ENCODE assay signal across 9 cellular contexts in the genomic region with DNA sequence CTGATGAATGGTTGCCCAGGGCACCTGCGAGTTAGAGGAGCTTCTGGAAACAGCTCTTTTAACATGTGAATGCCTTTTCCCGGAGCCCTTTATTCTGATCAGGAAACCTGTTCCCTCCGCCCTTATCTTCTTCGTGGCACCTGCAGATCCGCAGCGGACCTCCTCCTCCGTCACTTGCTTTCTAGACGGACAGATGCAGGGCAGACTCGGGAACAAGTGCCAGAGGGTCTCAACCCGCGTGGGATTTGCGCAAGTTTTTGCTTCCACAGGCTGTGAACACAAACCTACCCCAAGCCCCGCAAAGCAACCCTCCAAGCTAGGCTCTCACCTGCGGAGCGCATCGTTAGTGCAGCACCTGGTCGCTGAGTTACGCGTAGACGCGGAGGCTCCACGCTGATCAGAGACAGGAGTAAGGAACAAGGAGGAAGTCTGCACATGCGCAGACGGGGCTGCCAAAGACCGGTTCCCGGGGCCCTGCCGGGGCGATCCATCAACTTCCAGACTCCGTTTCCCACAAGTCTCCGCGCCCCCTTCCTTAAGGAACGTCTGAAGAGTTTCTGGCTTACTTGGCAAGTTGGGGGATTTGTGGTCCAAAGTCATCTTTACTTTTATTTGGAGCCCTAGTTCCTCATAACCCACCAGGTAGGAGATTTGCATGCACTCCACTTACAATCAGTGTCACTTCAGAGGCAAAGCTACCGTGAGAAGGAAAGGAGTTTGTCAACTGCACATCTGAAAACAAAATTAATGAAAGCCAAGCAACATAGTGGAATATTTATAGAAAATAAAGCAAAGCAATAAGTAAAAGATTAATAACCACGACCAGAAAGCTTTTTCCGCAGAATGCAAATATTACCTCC. TPM values are rescaled to one million over a fixed set of nuclear protein-coding genes. Genes with fewer than 3 reads are reported as not detected.
DNase-seq lines count a peak whose midpoint lies in the region; ATAC-seq and TF ChIP-seq lines count a peak whose summit lies in the region.
"Had no signal": no experiment of that assay in that cellular context is flagged by ENCODE, and none has a peak within 500 bp of the region (broad histone marks: within the 10 kb centered on the region; RNA-seq: fewer than 3 reads in every experiment).

No MANE protein-coding gene starts in this region.

- H2AFZ ChIP-seq in MM.1S (ENCODE audit: low read length): no peak overlapping the region
- H2AFZ ChIP-seq in mesenchymal stem cell (ENCODE audit: low read depth, low read length): no peak overlapping the region

- H2BK120ac ChIP-seq in mesenchymal stem cell (ENCODE audit: low read depth, low read length): no peak overlapping the region

- no peaks in the 10 kb centered on the region for H3K79me2 ChIP-seq in MM.1S (ENCODE audit: low read length)

- no peak overlapping the region for H3K4me3 ChIP-seq in MM.1S (ENCODE audit: low read length)
- peak overlapping the region in 1 of 2 donors; percentile 9 for H3K4me3 ChIP-seq in body of pancreas
- H3K4me3 ChIP-seq in subcutaneous abdominal adipose tissue (ENCODE audit: low read depth in 1 of 5, low read length in 5 of 5): peak overlapping the region; percentile 19 to 55 (median 36)
- peak overlapping the region in 1 of 2 experiments; percentile 2 for H3K4me3 ChIP-seq in mesenchymal stem cell (ENCODE audit: insufficient read depth in 1 of 2, low read depth in 1 of 2, low read length in 2 of 2)
- H3K4me3 ChIP-seq: ovary had no signal

- CTCF ChIA-PET in RWPE1 (lab: Yijun Ruan, JAX): no interaction called here

- no peak for DNase-seq in MM.1S
- peak; percentile 73 to 89 (median 83) for DNase-seq in body of pancreas
- DNase-seq in left colon: peak; percentile 64 to 81
- DNase-seq in mesenchymal stem cell: no peak
- DNase-seq in activated CD4-positive, alpha-beta T cell treated with anti-CD3 and anti-CD28 coated beads for 1 hour: no peak
- no peak for DNase-seq in RWPE1 (ENCODE audit: low spot score)

- ATAC-seq in body of pancreas (peak; percentile 77), left colon (peak; percentile 99), GM21360 (IDR thresholded peaks at IDR 0.05; ENCODE audit: unreplicated experiment) (no peak)

- no peak overlapping the region for H3K18ac ChIP-seq in mesenchymal stem cell (ENCODE audit: low read depth in 1 of 2, low read length in 2 of 2)

- no peak overlapping the region for H4K8ac ChIP-seq in mesenchymal stem cell (ENCODE audit: low read length)

- no peaks in the 10 kb centered on the region for H3K79me1 ChIP-seq in mesenchymal stem cell (replicated peaks; ENCODE audit: low read length, poor library complexity, severe bottlenecking)

- 5 to 6% methylated on average over 24 to 35 of the region's 35 CpGs for WGBS in body of pancreas, 2 donors
- 20% methylated on average over 26 of the region's 35 CpGs for WGBS in mesenchymal stem cell

- no peak overlapping the region for H2BK12ac ChIP-seq in mesenchymal stem cell (ENCODE audit: low read length in 2 of 2)

- H3F3A ChIP-seq in MM.1S (ENCODE audit: insufficient read depth, low read length): no peaks in the 10 kb centered on the region

- H2BK15ac ChIP-seq in mesenchymal stem cell (ENCODE audit: low read depth, poor library complexity, severe bottlenecking): no peak overlapping the region

- no peak for TF ChIP-seq POLR2A in body of pancreas (IDR thresholded peaks at IDR 0.05)

- H3K27ac ChIP-seq in MM.1S (ENCODE audit: low read length) (no peak overlapping the region), body of pancreas (no peak overlapping the region), subcutaneous abdominal adipose tissue (ENCODE audit: low read depth, low read length) (no peak overlapping the region), mesenchymal stem cell (ENCODE audit: low read length, poor library complexity, severe bottlenecking) (no peak overlapping the region), RWPE1 (no peak overlapping the region)
- H3K27ac ChIP-seq: ovary had no signal

- intact Hi-C loops in body of pancreas (cut with DNase I): no loop called here
- intact Hi-C loops in left colon (cut with DNase I, micrococcal nuclease): no loop called here

- POLR2A ChIA-PET in RWPE1 (lab: Yijun Ruan, JAX; ENCODE audit: low non-redundant PET): no interaction called here

- H3K9ac ChIP-seq in MM.1S (ENCODE audit: low read length) (no peak overlapping the region), subcutaneous abdominal adipose tissue (ENCODE audit: low read length in 5 of 5) (no peak overlapping the region), mesenchymal stem cell (ENCODE audit: low read length) (no peak overlapping the region)

- TF ChIP-seq CTCF in MM.1S (IDR thresholded peaks at IDR 0.05; ENCODE audit: low read length) (no peak), body of pancreas (IDR thresholded peaks at IDR 0.05) (peak in 4 of 7 experiments; percentile 30 to 45 (median 36)), RWPE1 (conservative IDR thresholded peaks at IDR 0.05; ENCODE audit: low read depth) (no peak)

- H2BK5ac ChIP-seq in mesenchymal stem cell (ENCODE audit: low read depth, low read length, poor library complexity, severe bottlenecking): no peak overlapping the region

- no peak overlapping the region for H2AK5ac ChIP-seq in mesenchymal stem cell (ENCODE audit: low read length, severe bottlenecking)

- H3K9me2 ChIP-seq in MM.1S (replicated peaks; ENCODE audit: insufficient read depth, low read length): no peaks in the 10 kb centered on the region

- no peak overlapping the region for H4K91ac ChIP-seq in mesenchymal stem cell (ENCODE audit: low read length)

- no peak overlapping the region for H3K23ac ChIP-seq in mesenchymal stem cell (ENCODE audit: low read length in 2 of 2)

- H3K14ac ChIP-seq in mesenchymal stem cell (ENCODE audit: low read length in 2 of 2): no peak overlapping the region

- H3K4me1 ChIP-seq in MM.1S (ENCODE audit: low read length) (no peaks in the 10 kb centered on the region), body of pancreas (peaks cover 6% of the 10 kb centered on the region), subcutaneous abdominal adipose tissue (ENCODE audit: control insufficient read depth in 5 of 5, insufficient read depth in 5 of 5, low read length in 5 of 5) (peaks cover 0 to 8% (median 7%) of the 10 kb centered on the region in 5 donors), mesenchymal stem cell (ENCODE audit: control insufficient read depth, insufficient read depth, low read depth, low read length) (no peaks in the 10 kb centered on the region)

- peaks cover 6% of the 10 kb centered on the region; the same call in 1 of the 2 replicates for H3K27me3 ChIP-seq in MM.1S (replicated peaks; ENCODE audit: insufficient read depth, low read length)
- no peaks in the 10 kb centered on the region for H3K27me3 ChIP-seq in body of pancreas
- H3K27me3 ChIP-seq in subcutaneous abdominal adipose tissue (ENCODE audit: control insufficient read depth in 5 of 5, insufficient read depth in 4 of 5, low read length in 5 of 5): peaks cover 9 to 18% (median 11%) of the 10 kb centered on the region in 5 donors
- peaks cover 15 to 20% of the 10 kb centered on the region in 2 experiments for H3K27me3 ChIP-seq in mesenchymal stem cell (ENCODE audit: control insufficient read depth in 1 of 2, insufficient read depth in 1 of 2, low read length in 2 of 2)
- H3K27me3 ChIP-seq: ovary had no signal

- no peaks in the 10 kb centered on the region for H3K36me3 ChIP-seq in MM.1S (replicated peaks; ENCODE audit: insufficient read depth, low read length)
- H3K36me3 ChIP-seq in body of pancreas (replicated peaks in 1 of 2; ENCODE audit: insufficient read depth in 1 of 2, low read depth in 2 of 2): no peaks in the 10 kb centered on the region
- H3K36me3 ChIP-seq in subcutaneous abdominal adipose tissue (ENCODE audit: control insufficient read depth in 5 of 5, insufficient read depth in 5 of 5, low read length in 5 of 5): no peaks in the 10 kb centered on the region
- no peaks in the 10 kb centered on the region for H3K36me3 ChIP-seq in mesenchymal stem cell (ENCODE audit: control insufficient read depth in 1 of 2, insufficient read depth in 2 of 2, low read depth in 1 of 2, low read length in 2 of 2)
- H3K36me3 ChIP-seq: ovary had no signal

- no peaks in the 10 kb centered on the region for H3K9me3 ChIP-seq in MM.1S (replicated peaks; ENCODE audit: insufficient read depth, low read length)
- H3K9me3 ChIP-seq in body of pancreas: no peaks in the 10 kb centered on the region
- H3K9me3 ChIP-seq in subcutaneous abdominal adipose tissue (ENCODE audit: control insufficient read depth in 5 of 5, low read length in 5 of 5): peaks cover 5 to 10% (median 9%) of the 10 kb centered on the region in 5 donors
- peaks cover 57% of the 10 kb centered on the region for H3K9me3 ChIP-seq in mesenchymal stem cell (ENCODE audit: control insufficient read depth, low read length)
- H3K9me3 ChIP-seq: ovary had no signal

- H4K20me1 ChIP-seq in MM.1S (ENCODE audit: insufficient read depth, low read length): no peaks in the 10 kb centered on the region

- no peak overlapping the region for H3K4ac ChIP-seq in mesenchymal stem cell (ENCODE audit: low read depth in 1 of 2, low read length in 2 of 2)

- H3K4me2 ChIP-seq in MM.1S (ENCODE audit: low read depth, low read length): 0 out of 2 replicates have a peak overlapping the region, but pooled peaks have one; percentile 16
- H3K4me2 ChIP-seq in mesenchymal stem cell (ENCODE audit: low read length, poor library complexity, severe bottlenecking): no peak overlapping the region

RNA-seq across cellular contexts. Expression of gene ELMO2, which starts 52.7 kb away (rescaled TPM):
- total RNA-seq in body of pancreas: 10 to 100 TPM; 35.0 to 37.6 TPM
- total RNA-seq in left colon: 10 to 100 TPM; 25.3 to 30.2 TPM
- 31.9 TPM for polyA plus RNA-seq in mesenchymal stem cell (2013, experiment 1 of 2)
- 31.5 TPM for polyA plus RNA-seq in mesenchymal stem cell (2013, experiment 2 of 2)

RNA-seq across cellular contexts. Expression of gene ZNF334, which starts 54.2 kb away (rescaled TPM):
- total RNA-seq in body of pancreas (10 to 100 TPM; 11.2 to 13.8 TPM), left colon (1 to 10 TPM; 2.2 to 8.5 TPM)
- 2.8 TPM for polyA plus RNA-seq in mesenchymal stem cell (2013, experiment 1 of 2)
- 2.6 TPM for polyA plus RNA-seq in mesenchymal stem cell (2013, experiment 2 of 2)

Comparison
In these comparisons a context has a peak if more than half of its experiments do, and no peak if none do; other contexts are left out.
1. DNase-seq: peak in body of pancreas (4 of 4) and left colon (2 of 2); none in MM.1S (single experiment), mesenchymal stem cell (single experiment), activated CD4-positive, alpha-beta T cell treated with anti-CD3 and anti-CD28 coated beads for 1 hour (single experiment) and RWPE1 (single experiment).
2. CTCF ChIP-seq: peak in body of pancreas (4 of 7); none in MM.1S (single experiment) and RWPE1 (single experiment).